29 cellular contexts compared by ENCODE assay signal in genomic region chr7:46054290-46054689, GRCh38.
A peak's percentile ranks its signal among the peaks of the same experiment; 100 is the strongest.
DNase-seq lines count a peak whose midpoint lies in the region; ATAC-seq and TF ChIP-seq lines count a peak whose summit lies in the region.
"Had no signal": no experiment of that assay in that cellular context is flagged by ENCODE, and none has a peak within 500 bp of the region (broad histone marks: within the 10 kb centered on the region; RNA-seq: fewer than 3 reads in every experiment).

No MANE protein-coding gene starts in this region.

- no peaks in the 10 kb centered on the region for H3K9me3 ChIP-seq in GM23248 (ENCODE audit: low read depth)
- no peaks in the 10 kb centered on the region for H3K9me3 ChIP-seq in upper lobe of right lung
- H3K9me3 ChIP-seq: BE2C, prostate gland, thoracic aorta had no signal

- no peaks in the 10 kb centered on the region for H3K27me3 ChIP-seq in GM23248 (replicated peaks; ENCODE audit: insufficient read depth)
- no peaks in the 10 kb centered on the region for H3K27me3 ChIP-seq in upper lobe of right lung
- H3K27me3 ChIP-seq: BE2C, neural progenitor cell had no signal

- H3K9me2 ChIP-seq in GM23248 (ENCODE audit: insufficient read depth): no peaks in the 10 kb centered on the region

- H3K4me2 ChIP-seq in GM23248 (ENCODE audit: unreplicated experiment): no peak overlapping the region
- H3K4me2 ChIP-seq: neural progenitor cell, PC-9 had no signal

- no peaks in the 10 kb centered on the region for H3K36me3 ChIP-seq in GM23248 (ENCODE audit: low read depth)
- no peaks in the 10 kb centered on the region for H3K36me3 ChIP-seq in upper lobe of right lung
- H3K36me3 ChIP-seq: BE2C, neural progenitor cell, prostate gland, thoracic aorta had no signal

- ATAC-seq in GM21529 (IDR thresholded peaks at IDR 0.05; ENCODE audit: unreplicated experiment) (no peak), upper lobe of right lung (no peak)
- ATAC-seq: stimulated activated naive CD8-positive, alpha-beta T cell treated with anti-CD3 and anti-CD28 coated beads, Interleukin-15, Interleukin-2, amounts not matched to agents 100 U/mL and 50 U/mL, for 24 hours had no signal

- H3K79me2 ChIP-seq in GM23248 (ENCODE audit: insufficient read depth): no peaks in the 10 kb centered on the region

- intact Hi-C loops in upper lobe of right lung (cut with DNase I): no loop called here

- peaks cover 15% of the 10 kb centered on the region; the same call in 1 of the 2 replicates for H3K4me1 ChIP-seq in GM23248 (ENCODE audit: insufficient read depth)
- H3K4me1 ChIP-seq in upper lobe of right lung: no peaks in the 10 kb centered on the region
- H3K4me1 ChIP-seq: BE2C, neural progenitor cell, prostate gland had no signal

- no peaks in the 10 kb centered on the region for H3K9me3 Mint-ChIP-seq in osteocyte (ENCODE audit: unreplicated experiment)
- H3K9me3 Mint-ChIP-seq: activated naive CD4-positive, alpha-beta T cell treated with anti-CD3 and anti-CD28 coated beads, Interleukin-2, amount 10 ng/mL, durations not matched to agents 7 days and 5 days; activated T-helper 1 cell treated with anti-CD3 and anti-CD28 coated beads, Interleukin-12 subunit alpha, Interleukin-12 subunit beta, Interleukin-2, Interleukin-4 antibody, amounts not matched to agents 30 ng/mL and 10 ng/mL and 1 ng/mL, durations not matched to agents 14 hours and 24 hours and 36 hours; endodermal cell; neural progenitor cell had no signal

- no peak overlapping the region for H3K4me3 Mint-ChIP-seq in osteocyte (ENCODE audit: unreplicated experiment)
- H3K4me3 Mint-ChIP-seq: activated naive CD4-positive, alpha-beta T cell treated with anti-CD3 and anti-CD28 coated beads, Interleukin-2, amount 10 ng/mL, durations not matched to agents 7 days and 5 days; activated T-helper 1 cell treated with anti-CD3 and anti-CD28 coated beads, Interleukin-12 subunit alpha, Interleukin-12 subunit beta, Interleukin-2, Interleukin-4 antibody, amounts not matched to agents 30 ng/mL and 10 ng/mL and 1 ng/mL, durations not matched to agents 14 hours and 24 hours and 36 hours; CD8-positive, alpha-beta memory T cell; endodermal cell; neural progenitor cell had no signal

- WGBS in GM23248 (ENCODE audit: low coverage in 1 of 2, low lambda C conversion rate in 2 of 2, missing lambda C conversion rate in 2 of 2), 2 experiments: 57 to 72% methylated on average over 2 of the region's 2 CpGs

- H3K27me3 Mint-ChIP-seq in osteocyte (ENCODE audit: unreplicated experiment): no peaks in the 10 kb centered on the region
- H3K27me3 Mint-ChIP-seq: activated naive CD4-positive, alpha-beta T cell treated with anti-CD3 and anti-CD28 coated beads, Interleukin-2, amount 10 ng/mL, durations not matched to agents 7 days and 5 days had no signal

- in situ Hi-C loops in GM23248 (cut with MboI): no loop called here

- H3K4me1 Mint-ChIP-seq in osteocyte (ENCODE audit: unreplicated experiment): peaks cover 21% of the 10 kb centered on the region
- H3K4me1 Mint-ChIP-seq: activated naive CD4-positive, alpha-beta T cell treated with anti-CD3 and anti-CD28 coated beads, Interleukin-2, amount 10 ng/mL, durations not matched to agents 7 days and 5 days; CD8-positive, alpha-beta memory T cell; endodermal cell had no signal

- H3K27ac ChIP-seq in GM23248 (no peak overlapping the region), upper lobe of right lung (no peak overlapping the region)
- H3K27ac ChIP-seq: neural progenitor cell, PC-9, prostate gland, thoracic aorta had no signal

- TF ChIP-seq CTCF in cardiac fibroblast (IDR thresholded peaks at IDR 0.05; ENCODE audit: low read depth, low read length) (no peak), osteocyte (IDR thresholded peaks at IDR 0.05) (no peak), upper lobe of right lung (IDR thresholded peaks at IDR 0.05) (no peak)

- 0 out of 2 replicates have a peak overlapping the region, but pooled peaks have one; percentile 11 for H2AFZ ChIP-seq in GM23248
- H2AFZ ChIP-seq: neural progenitor cell, PC-9 had no signal

- H3K4me3 ChIP-seq in GM23248 (no peak overlapping the region), cardiac fibroblast (replicated peaks in 1 of 2; ENCODE audit: low read depth in 2 of 2, low read length in 2 of 2) (no peak overlapping the region), upper lobe of right lung (no peak overlapping the region)
- H3K4me3 ChIP-seq: neural progenitor cell, PC-9, prostate gland, skin epidermis, thoracic aorta had no signal

- H3K9ac ChIP-seq in GM23248: no peak overlapping the region
- H3K9ac ChIP-seq: neural progenitor cell had no signal

- no peaks in the 10 kb centered on the region for H3K36me3 Mint-ChIP-seq in osteocyte (ENCODE audit: unreplicated experiment)
- H3K36me3 Mint-ChIP-seq: activated naive CD4-positive, alpha-beta T cell treated with anti-CD3 and anti-CD28 coated beads, Interleukin-2, amount 10 ng/mL, durations not matched to agents 7 days and 5 days; CD8-positive, alpha-beta memory T cell; neural progenitor cell had no signal

- peak; percentile 13 for DNase-seq in GM23248
- DNase-seq in cardiac fibroblast (ENCODE audit: low read depth in 2 of 2): peak; percentile 17 to 39
- DNase-seq in iris pigment epithelial cell (ENCODE audit: low read depth): peak; percentile 36
- no peak for DNase-seq in osteocyte (ENCODE audit: extremely low spot score, unreplicated experiment)
- DNase-seq in anterior cingulate cortex (lab: John Stamatoyannopoulos, UW): no peak
- no peak for DNase-seq in upper lobe of right lung
- DNase-seq: ACHN; activated CD4-positive, alpha-beta T cell treated with anti-CD3 and anti-CD28 coated beads, Interleukin-2, amount 50 U/mL, for 48 hours; activated CD4-positive, CD25-positive, alpha-beta regulatory T cell; activated CD8-positive, alpha-beta memory T cell treated with anti-CD3 and anti-CD28 coated beads, Interleukin-2, amount 50 U/mL, for 4 hours; activated naive CD4-positive, alpha-beta T cell treated with anti-CD3 and anti-CD28 coated beads, Interleukin-2, amount 10 ng/mL, durations not matched to agents 7 days and 5 days; BE2C; CD8-positive, alpha-beta memory T cell; central memory CD4-positive, alpha-beta T cell; endodermal cell; Kasumi-1; NCI-H1694; NCI-H510A; NK-92 treated with Interleukin-12 subunit alpha and Interleukin-12 subunit beta, amount 100 ng/mL, for 24 hours; PC-9; SHP77 treated with DMSO at 0.1 percent for 48 hours; stimulated activated naive CD8-positive, alpha-beta T cell treated with anti-CD3 and anti-CD28 coated beads, Interleukin-15, Interleukin-2, amounts not matched to agents 100 U/mL and 50 U/mL, for 24 hours; SW 1271 had no signal

- H3F3A ChIP-seq in GM23248 (ENCODE audit: insufficient read depth): no peaks in the 10 kb centered on the region

- H3K27ac Mint-ChIP-seq in osteocyte (ENCODE audit: unreplicated experiment): peak overlapping the region; percentile 81
- H3K27ac Mint-ChIP-seq: activated naive CD4-positive, alpha-beta T cell treated with anti-CD3 and anti-CD28 coated beads, Interleukin-2, amount 10 ng/mL, durations not matched to agents 7 days and 5 days; activated T-helper 1 cell treated with anti-CD3 and anti-CD28 coated beads, Interleukin-12 subunit alpha, Interleukin-12 subunit beta, Interleukin-2, Interleukin-4 antibody, amounts not matched to agents 30 ng/mL and 10 ng/mL and 1 ng/mL, durations not matched to agents 14 hours and 24 hours and 36 hours; CD8-positive, alpha-beta memory T cell; endodermal cell; neural progenitor cell had no signal

- H4K20me1 ChIP-seq in GM23248 (ENCODE audit: insufficient read depth): no peaks in the 10 kb centered on the region

Comparison
In these comparisons a context has a peak if more than half of its experiments do, and no peak if none do; other contexts are left out.
1. DNase-seq: peak in GM23248 (single experiment), cardiac fibroblast (2 of 2) and iris pigment epithelial cell (single experiment); none in osteocyte (single experiment), anterior cingulate cortex (0 of 58) and upper lobe of right lung (single experiment).